ENCODE assay signal across 9 cellular contexts in genomic region chr11:135027461-135027860, GRCh38.
DNase-seq lines count a peak whose midpoint lies in the region; ATAC-seq and TF ChIP-seq lines count a peak whose summit lies in the region.
"Had no signal": no experiment of that assay in that cellular context is flagged by ENCODE, and none has a peak within 500 bp of the region (broad histone marks: within the 10 kb centered on the region; RNA-seq: fewer than 3 reads in every experiment).

No MANE protein-coding gene starts in this region.

- H2BK120ac ChIP-seq in trophoblast cell (ENCODE audit: insufficient read depth, low read length, poor library complexity), result no peak overlapping the region

- H2AFZ ChIP-seq in SK-N-SH (ENCODE audit: low read depth), result no peak overlapping the region
- H2AFZ ChIP-seq in trophoblast cell (ENCODE audit: insufficient read depth, low read length, poor library complexity), result no peak overlapping the region

- no peak for TF ChIP-seq RAD21 in SK-N-SH (IDR thresholded peaks at IDR 0.05; ENCODE audit: low read length)

- H2BK12ac ChIP-seq in trophoblast cell (ENCODE audit: low read length), result no peak overlapping the region

- H3K4me3 Mint-ChIP-seq in endodermal cell, result no peak overlapping the region
- H3K4me3 Mint-ChIP-seq in CD4-positive, alpha-beta T cell, result no peak overlapping the region

- H3K9me2 ChIP-seq in SK-N-SH, result no peaks in the 10 kb centered on the region

- peaks cover 5% of the 10 kb centered on the region for H3K27me3 Mint-ChIP-seq in endodermal cell (ENCODE audit: insufficient read depth)
- H3K27me3 Mint-ChIP-seq in CD4-positive, alpha-beta T cell, result peaks cover 33% of the 10 kb centered on the region

- H3K36me3 ChIP-seq in SK-N-SH (replicated peaks in 1 of 2; ENCODE audit: control insufficient read depth in 1 of 2, insufficient read depth in 2 of 2, low read length in 1 of 2) (no peaks in the 10 kb centered on the region), NT2/D1 (ENCODE audit: insufficient read depth, insufficient read length, low read length) (no peaks in the 10 kb centered on the region), endodermal cell (ENCODE audit: control insufficient read depth, insufficient read depth, low read length) (no peaks in the 10 kb centered on the region), trophoblast cell (ENCODE audit: control insufficient read depth in 1 of 2, insufficient read depth in 2 of 2, low read length in 2 of 2) (no peaks in the 10 kb centered on the region)

- intact Hi-C loops in CD4-positive, alpha-beta T cell (cut with DNase I, micrococcal nuclease), result no loop called here

- no peak overlapping the region for H4K12ac ChIP-seq in trophoblast cell (ENCODE audit: low read depth, low read length)

- no peak overlapping the region for H4K91ac ChIP-seq in trophoblast cell (ENCODE audit: low read depth, low read length)

- H3K36me3 Mint-ChIP-seq in endodermal cell (ENCODE audit: low read depth), result no peaks in the 10 kb centered on the region
- H3K36me3 Mint-ChIP-seq in CD4-positive, alpha-beta T cell (ENCODE audit: low read depth), result no peaks in the 10 kb centered on the region

- no peaks in the 10 kb centered on the region for H3K79me1 ChIP-seq in trophoblast cell (ENCODE audit: low read length)

- H3K27me3 ChIP-seq in SK-N-SH (ENCODE audit: insufficient read depth), result no peaks in the 10 kb centered on the region
- H3K27me3 ChIP-seq in NT2/D1 (ENCODE audit: insufficient read depth, insufficient read length), result no peaks in the 10 kb centered on the region
- H3K27me3 ChIP-seq in endodermal cell (ENCODE audit: control insufficient read depth, insufficient read depth, low read length, poor library complexity, severe bottlenecking), result no peaks in the 10 kb centered on the region
- no peaks in the 10 kb centered on the region for H3K27me3 ChIP-seq in trophoblast cell (ENCODE audit: insufficient read depth, low read length)
- H3K27me3 ChIP-seq in CD4-positive, alpha-beta T cell (ENCODE audit: control insufficient read depth, insufficient read depth, low read length), result no peaks in the 10 kb centered on the region

- no peak overlapping the region for H2AK5ac ChIP-seq in trophoblast cell (ENCODE audit: low read length)

- H3K4me3 ChIP-seq in SK-N-SH (ENCODE audit: low read depth in 2 of 2, low read length in 1 of 2), result no peak overlapping the region
- H3K4me3 ChIP-seq in NT2/D1 (ENCODE audit: insufficient read length, low read depth), result no peak overlapping the region
- no peak overlapping the region for H3K4me3 ChIP-seq in endodermal cell (ENCODE audit: low read length)
- no peak overlapping the region for H3K4me3 ChIP-seq in trophoblast cell (ENCODE audit: low read depth, low read length)

- H3K9me3 Mint-ChIP-seq in endodermal cell, result no peaks in the 10 kb centered on the region
- peaks cover 3% of the 10 kb centered on the region for H3K9me3 Mint-ChIP-seq in CD4-positive, alpha-beta T cell

- no peaks in the 10 kb centered on the region for H4K20me1 ChIP-seq in SK-N-SH (ENCODE audit: insufficient read depth)

- H3K9me3 ChIP-seq in SK-N-SH (no peaks in the 10 kb centered on the region), NT2/D1 (ENCODE audit: insufficient read depth, low read length) (no peaks in the 10 kb centered on the region), endodermal cell (ENCODE audit: control insufficient read depth, low read length) (no peaks in the 10 kb centered on the region), trophoblast cell (ENCODE audit: insufficient read depth, low read depth, low read length) (peaks cover under 1% of the 10 kb centered on the region)
- H3K9me3 ChIP-seq in CD4-positive, alpha-beta T cell (ENCODE audit: control insufficient read depth, low read length), result no peaks in the 10 kb centered on the region

- POLR2A ChIA-PET in SK-N-SH (lab: Yijun Ruan, JAX), result no interaction called here
- POLR2A ChIA-PET in CD4-positive, alpha-beta T cell (lab: Charles Lee), result no interaction called here

- H3K27ac ChIP-seq in SK-N-SH (ENCODE audit: low read depth in 2 of 2, low read length in 1 of 2) (no peak overlapping the region), endodermal cell (ENCODE audit: low read depth, low read length) (no peak overlapping the region), trophoblast cell (ENCODE audit: low read depth, low read length) (no peak overlapping the region)
- H3K27ac ChIP-seq in CD4-positive, alpha-beta T cell (ENCODE audit: low read depth, low read length), result no peak overlapping the region

- H3K4ac ChIP-seq in trophoblast cell (ENCODE audit: low read depth, low read length), result no peak overlapping the region

- TF ChIP-seq CTCF in SK-N-SH (IDR thresholded peaks at IDR 0.05) (no peak), endodermal cell (conservative IDR thresholded peaks at IDR 0.05) (no peak)
- no peak for TF ChIP-seq CTCF in CD4-positive, alpha-beta T cell (IDR thresholded peaks at IDR 0.05)

- no peak for TF ChIP-seq EP300 in SK-N-SH (IDR thresholded peaks at IDR 0.05; ENCODE audit: borderline replicate concordance in 1 of 2, low read depth in 1 of 2, low read length in 1 of 2)

- no peak overlapping the region for H3K9ac ChIP-seq in SK-N-SH
- no peak overlapping the region for H3K9ac ChIP-seq in NT2/D1 (ENCODE audit: insufficient read length, low read depth)
- no peak overlapping the region for H3K9ac ChIP-seq in endodermal cell (ENCODE audit: extremely low read depth, low read length, poor library complexity, severe bottlenecking)
- no peak overlapping the region for H3K9ac ChIP-seq in trophoblast cell (ENCODE audit: low read length)

- H3K4me1 Mint-ChIP-seq in endodermal cell, result no peaks in the 10 kb centered on the region
- no peaks in the 10 kb centered on the region for H3K4me1 Mint-ChIP-seq in CD4-positive, alpha-beta T cell (ENCODE audit: low read depth)

- CTCF ChIA-PET in SK-N-SH (lab: Yijun Ruan, JAX), result interaction anchor here (0.9 to 2.6 kb wide), 3 partner anchors 18 to 159 kb away, joined by 3 to 13 read pairs (median 3); no protein-coding TSS in a partner anchor
- CTCF ChIA-PET in CD4-positive, alpha-beta T cell (lab: Charles Lee), result no interaction called here

- WGBS in SK-N-SH (ENCODE audit: low lambda C conversion rate), result 57% methylated on average over 5 of the region's 5 CpGs
- 10 to 31% methylated on average over 2 to 3 of the region's 5 CpGs for WGBS in endodermal cell (ENCODE audit: insufficient coverage in 1 of 2, insufficient read length in 1 of 2), 2 experiments
- WGBS in trophoblast cell (ENCODE audit: extremely low coverage, insufficient coverage, insufficient read length), result no CpG with 5 or more reads among the region's 5 CpGs

- no peak overlapping the region for H3K23ac ChIP-seq in trophoblast cell (ENCODE audit: low read length)

- H2BK5ac ChIP-seq in trophoblast cell (ENCODE audit: low read depth, low read length, poor library complexity), result no peak overlapping the region

- H3F3A ChIP-seq in SK-N-SH (replicated peaks; ENCODE audit: insufficient read depth), result no peaks in the 10 kb centered on the region

- no peak overlapping the region for H3K4me2 ChIP-seq in SK-N-SH
- no peak overlapping the region for H3K4me2 ChIP-seq in trophoblast cell (ENCODE audit: low read length)

- H3K79me2 ChIP-seq in SK-N-SH (ENCODE audit: insufficient read depth) (no peaks in the 10 kb centered on the region), trophoblast cell (ENCODE audit: control insufficient read depth, insufficient read depth, low read length, poor library complexity) (no peaks in the 10 kb centered on the region)

- H3K14ac ChIP-seq in trophoblast cell (ENCODE audit: low read length), result no peak overlapping the region

- H4K8ac ChIP-seq in trophoblast cell (ENCODE audit: low read depth, low read length), result no peak overlapping the region

- no peak overlapping the region for H3K27ac Mint-ChIP-seq in endodermal cell
- no peak overlapping the region for H3K27ac Mint-ChIP-seq in CD4-positive, alpha-beta T cell

- ATAC-seq in SK-N-SH treated with all-trans-retinoic acid at 6 μM for 48 hours (no peak), HG03039 (IDR thresholded peaks at IDR 0.05; ENCODE audit: unreplicated experiment) (no peak)
- ATAC-seq in CD4-positive, alpha-beta T cell (ENCODE audit: poor library complexity), result no peak

- H3K4me1 ChIP-seq in SK-N-SH (ENCODE audit: control insufficient read depth in 1 of 2, insufficient read depth in 2 of 2, low read depth in 1 of 2, low read length in 1 of 2), result peaks cover 0 to 15% of the 10 kb centered on the region in 2 experiments; a peak in 1 of 4 replicates
- no peaks in the 10 kb centered on the region for H3K4me1 ChIP-seq in NT2/D1 (ENCODE audit: insufficient read depth, insufficient read length)
- H3K4me1 ChIP-seq in endodermal cell (ENCODE audit: control insufficient read depth, insufficient read depth, low read length), result no peaks in the 10 kb centered on the region
- H3K4me1 ChIP-seq in trophoblast cell (ENCODE audit: control insufficient read depth in 1 of 2, insufficient read depth in 2 of 2, low read length in 2 of 2), result no peaks in the 10 kb centered on the region

- DNase-seq in SK-N-SH, result no peak
- DNase-seq in NT2/D1 (ENCODE audit: low read depth, low spot score), result peak; percentile 68
- DNase-seq in endodermal cell, result peak; percentile 90
- DNase-seq in trophoblast cell, result peak; percentile 18 to 71
- no peak for DNase-seq in CD4-positive, alpha-beta T cell
- DNase-seq in NCI-H2227 (lab: John Stamatoyannopoulos, UW; ENCODE audit: unreplicated experiment), result no peak
- DNase-seq: aorta had no signal

- H3K18ac ChIP-seq in trophoblast cell (ENCODE audit: low read length), result no peak overlapping the region

TF ChIP-seq in SK-N-SH, 30 proteins besides CTCF, POLR2A, EP300 and RAD21 (continues in another document):
- no peak for TF ChIP-seq RCOR1 (IDR thresholded peaks at IDR 0.05; ENCODE audit: low read length)

TF ChIP-seq in SK-N-SH treated with all-trans-retinoic acid at 6 μM for 48 hours, 23 proteins besides CTCF, POLR2A, EP300 and RAD21 (continues in another document):
- no peak for TF ChIP-seq ARNTL (CRISPR knock-in tag; IDR thresholded peaks at IDR 0.05; ENCODE audit: borderline replicate concordance, low read depth)
- no peak for TF ChIP-seq PPARA (CRISPR knock-in tag; IDR thresholded peaks at IDR 0.05; ENCODE audit: borderline replicate concordance)
- TF ChIP-seq ZNF8 (CRISPR knock-in tag; IDR thresholded peaks at IDR 0.05), result no peak
- TF ChIP-seq CREB5 (CRISPR knock-in tag; IDR thresholded peaks at IDR 0.05; ENCODE audit: low read depth), result no peak
- no peak for TF ChIP-seq ZNF70 (CRISPR knock-in tag; IDR thresholded peaks at IDR 0.05)

Comparison
In these comparisons a context has a peak if more than half of its experiments do, and no peak if none do; other contexts are left out.
1. DNase-seq: peak in NT2/D1 (single experiment), endodermal cell (single experiment) and trophoblast cell (2 of 2); none in SK-N-SH (single experiment), CD4-positive, alpha-beta T cell (0 of 10) and NCI-H2227 (single experiment).